ENCODE assay signal across 1 cellular context in the genomic region with DNA sequence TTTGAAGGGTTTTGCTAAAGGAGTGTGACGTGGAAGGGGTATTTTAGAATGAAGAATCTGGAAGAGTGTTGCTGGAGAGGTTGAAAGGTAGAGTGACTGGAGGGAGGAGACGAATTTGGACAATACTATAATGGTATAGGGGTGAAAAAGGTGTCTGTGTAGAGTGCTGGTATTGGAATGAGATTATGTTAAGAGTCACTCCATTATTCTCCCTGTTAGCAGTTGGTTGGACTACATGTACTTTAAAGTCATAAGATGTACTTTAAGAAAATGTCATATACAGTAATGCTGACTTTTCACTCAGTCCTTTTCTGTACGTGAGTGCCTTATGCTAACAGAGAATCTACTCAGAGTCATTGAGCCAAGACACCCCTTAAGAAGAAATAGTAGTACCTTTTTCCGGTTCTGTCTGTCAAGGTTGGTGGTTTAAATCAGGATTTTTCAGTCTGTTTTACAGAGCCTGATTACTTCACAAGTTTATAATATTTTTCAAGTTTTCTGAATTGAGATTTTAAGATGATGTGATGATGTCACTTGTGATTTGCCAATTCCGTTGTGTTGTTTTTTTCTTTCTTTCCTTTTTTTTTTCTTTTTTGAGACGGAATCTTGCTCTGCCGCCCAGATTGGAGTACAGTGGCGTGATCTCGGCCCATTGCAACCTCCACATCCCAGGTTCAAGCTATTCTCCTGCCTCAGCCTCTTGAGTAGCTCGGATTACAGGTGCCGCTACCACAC.
TF ChIP-seq lines count a peak whose summit lies in the region.

No MANE protein-coding gene starts in this region.

TF ChIP-seq in WTC11, 78 proteins besides CTCF, POLR2A, EP300 and RAD21 (continued from another document):
- TF ChIP-seq, protein P1, sequence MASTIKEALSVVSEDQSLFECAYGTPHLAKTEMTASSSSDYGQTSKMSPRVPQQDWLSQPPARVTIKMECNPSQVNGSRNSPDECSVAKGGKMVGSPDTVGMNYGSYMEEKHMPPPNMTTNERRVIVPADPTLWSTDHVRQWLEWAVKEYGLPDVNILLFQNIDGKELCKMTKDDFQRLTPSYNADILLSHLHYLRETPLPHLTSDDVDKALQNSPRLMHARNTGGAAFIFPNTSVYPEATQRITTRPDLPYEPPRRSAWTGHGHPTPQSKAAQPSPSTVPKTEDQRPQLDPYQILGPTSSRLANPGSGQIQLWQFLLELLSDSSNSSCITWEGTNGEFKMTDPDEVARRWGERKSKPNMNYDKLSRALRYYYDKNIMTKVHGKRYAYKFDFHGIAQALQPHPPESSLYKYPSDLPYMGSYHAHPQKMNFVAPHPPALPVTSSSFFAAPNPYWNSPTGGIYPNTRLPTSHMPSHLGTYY (CRISPR knock-in tag; IDR thresholded peaks at IDR 0.05), result no peak
